In genomic region chr1:151831256-151831591, GRCh38 we compare ENCODE assay signal across 10 cellular contexts. TPM values are rescaled to one million over a fixed set of nuclear protein-coding genes. Genes with fewer than 3 reads are reported as not detected.
DNase-seq lines count a peak whose midpoint lies in the region; ATAC-seq lines count a peak whose summit lies in the region.
"Had no signal": no experiment of that assay in that cellular context is flagged by ENCODE, and none has a peak within 500 bp of the region (broad histone marks: within the 10 kb centered on the region; RNA-seq: fewer than 3 reads in every experiment).

No MANE protein-coding gene starts in this region.

- no peaks in the 10 kb centered on the region for H3K9me3 ChIP-seq in skeletal muscle tissue (ENCODE audit: control insufficient read depth in 3 of 3, low read length in 3 of 3)
- H3K9me3 ChIP-seq: sigmoid colon had no signal

- H3K27ac ChIP-seq in caudate nucleus (ENCODE audit: low read depth, low read length): peak overlapping the region; percentile 46
- peak overlapping the region; percentile 96 for H3K27ac ChIP-seq in skeletal muscle tissue (ENCODE audit: low read depth, low read length)

- intact Hi-C loops in activated CD4-positive, alpha-beta T cell treated with anti-CD3 and anti-CD28 coated beads for 36 hours (cut with DNase I, micrococcal nuclease): no loop called here

- CTCF ChIA-PET in activated CD4-positive, alpha-beta T cell treated with anti-CD3 and anti-CD28 coated beads for 36 hours (lab: Charles Lee): interaction anchor here (1.0 to 1.1 kb wide), 2 partner anchors 15 to 33 kb away, joined by 3 read pairs; no protein-coding TSS in a partner anchor

- no peak for DNase-seq in activated CD4-positive, alpha-beta T cell treated with anti-CD3 and anti-CD28 coated beads for 36 hours
- no peak for DNase-seq in activated CD4-positive, alpha-beta T cell treated with anti-CD3 and anti-CD28 coated beads for 4 hours
- DNase-seq in caudate nucleus (lab: John Stamatoyannopoulos, UW) (no peak), HT-29 (ENCODE audit: low spot score) (no peak)
- DNase-seq in stimulated activated CD4-positive, alpha-beta T cell treated with anti-CD3 and anti-CD28 coated beads, Interleukin-4, amount 100 ng/mL, for 4 hours: no peak
- DNase-seq: sigmoid colon had no signal

- no peaks in the 10 kb centered on the region for H3K27me3 ChIP-seq in skeletal muscle tissue (ENCODE audit: control insufficient read depth in 3 of 3, insufficient read depth in 3 of 3, low read length in 3 of 3)

- H3K27me3 Mint-ChIP-seq in activated CD4-positive, alpha-beta T cell treated with anti-CD3 and anti-CD28 coated beads for 36 hours: no peaks in the 10 kb centered on the region

- peaks cover 43 to 75% (median 60%) of the 10 kb centered on the region in 3 donors for H3K4me1 ChIP-seq in skeletal muscle tissue (ENCODE audit: control insufficient read depth in 3 of 3, insufficient read depth in 3 of 3, low read length in 3 of 3)

- peaks cover 81% of the 10 kb centered on the region for H3K4me1 Mint-ChIP-seq in activated CD4-positive, alpha-beta T cell treated with anti-CD3 and anti-CD28 coated beads for 36 hours

- peak overlapping the region; percentile 49 for H3K27ac Mint-ChIP-seq in activated CD4-positive, alpha-beta T cell treated with anti-CD3 and anti-CD28 coated beads for 36 hours
- H3K27ac Mint-ChIP-seq: memory B cell had no signal

- no peaks in the 10 kb centered on the region for H3K36me3 Mint-ChIP-seq in activated CD4-positive, alpha-beta T cell treated with anti-CD3 and anti-CD28 coated beads for 36 hours (ENCODE audit: low read depth)
- H3K36me3 Mint-ChIP-seq: memory B cell had no signal

- no peaks in the 10 kb centered on the region for H3K9me3 Mint-ChIP-seq in activated CD4-positive, alpha-beta T cell treated with anti-CD3 and anti-CD28 coated beads for 36 hours (ENCODE audit: low read depth)
- H3K9me3 Mint-ChIP-seq: memory B cell had no signal

- peak overlapping the region; percentile 95 to 100 (median 96) for H3K9ac ChIP-seq in skeletal muscle tissue (ENCODE audit: low read depth in 1 of 3, low read length in 3 of 3)

- peak overlapping the region; percentile 11 for H3K4me3 Mint-ChIP-seq in activated CD4-positive, alpha-beta T cell treated with anti-CD3 and anti-CD28 coated beads for 36 hours
- H3K4me3 Mint-ChIP-seq: memory B cell had no signal

- POLR2A ChIA-PET in activated CD4-positive, alpha-beta T cell treated with anti-CD3 and anti-CD28 coated beads for 36 hours (lab: Charles Lee): interaction anchor here (1.4 kb wide), 1 partner anchor 41 kb away, joined by 9 read pairs; the partner anchor contains the start of gene TDRKH

- no peak for ATAC-seq in activated CD4-positive, alpha-beta T cell treated with anti-CD3 and anti-CD28 coated beads for 36 hours

- H3K4me3 ChIP-seq in skeletal muscle tissue (ENCODE audit: low read length in 3 of 3): peak overlapping the region; percentile 85 to 87 (median 85)

- H3K36me3 ChIP-seq in skeletal muscle tissue (ENCODE audit: control insufficient read depth in 3 of 3, insufficient read depth in 3 of 3, low read length in 3 of 3): peaks cover 4 to 8% (median 7%) of the 10 kb centered on the region in 3 donors
- H3K36me3 ChIP-seq: sigmoid colon had no signal

RNA-seq across cellular contexts. Expression of gene RORC, which starts 0.4 kb away (rescaled TPM):
- 1 to 10 TPM; 3.8 to 3.9 TPM for total RNA-seq in activated CD4-positive, alpha-beta T cell treated with anti-CD3 and anti-CD28 coated beads for 36 hours
- 8.9 TPM for total RNA-seq in skeletal muscle tissue
- total RNA-seq in HT-29 (2014; rRNA removed; shearing (Covaris generic)): 0.33 and 1.1 TPM in 2 replicates
- total RNA-seq: A673, fibroblast of villous mesenchyme had no signal

RNA-seq across cellular contexts. Expression of gene C2CD4D, which starts 8.4 kb away (rescaled TPM):
- 1 to 10 TPM; 2.1 to 2.4 TPM for total RNA-seq in activated CD4-positive, alpha-beta T cell treated with anti-CD3 and anti-CD28 coated beads for 36 hours
- not detected for total RNA-seq in skeletal muscle tissue
- total RNA-seq in HT-29 (2014; rRNA removed; shearing (Covaris generic)): 3.5 and 5.2 TPM in 2 replicates
- total RNA-seq: A673, fibroblast of villous mesenchyme, sigmoid colon had no signal

RNA-seq across cellular contexts. Expression of gene THEM5, which starts 22.3 kb away (rescaled TPM):
- total RNA-seq in activated CD4-positive, alpha-beta T cell treated with anti-CD3 and anti-CD28 coated beads for 36 hours: not detected
- not detected for total RNA-seq in skeletal muscle tissue
- total RNA-seq in HT-29 (2014; rRNA removed; shearing (Covaris generic)): not detected in 2 replicates
- total RNA-seq: A673, fibroblast of villous mesenchyme, sigmoid colon had no signal

RNA-seq across cellular contexts. Expression of gene LINGO4, which starts 26.0 kb away (rescaled TPM):
- total RNA-seq in activated CD4-positive, alpha-beta T cell treated with anti-CD3 and anti-CD28 coated beads for 36 hours: under 1 TPM; 0.09 to 0.18 TPM
- under 0.01 TPM for total RNA-seq in skeletal muscle tissue
- total RNA-seq in HT-29 (2014; rRNA removed; shearing (Covaris generic)): not detected in 2 replicates
- total RNA-seq: A673, fibroblast of villous mesenchyme had no signal

RNA-seq across cellular contexts. Expression of gene TDRKH, which starts 40.9 kb away (rescaled TPM):
- total RNA-seq in activated CD4-positive, alpha-beta T cell treated with anti-CD3 and anti-CD28 coated beads for 36 hours: 10 to 100 TPM; 18.4 to 19.9 TPM
- total RNA-seq in skeletal muscle tissue: 4.7 TPM
- total RNA-seq in HT-29 (2014; rRNA removed; shearing (Covaris generic)): 6.8 and 9.3 TPM in 2 replicates
